ENCODE assay signal across 18 cellular contexts in genomic region chr12:57717846-57718640, GRCh38. TPM values are rescaled to one million over a fixed set of nuclear protein-coding genes. Genes with fewer than 3 reads are reported as not detected.
DNase-seq lines count a peak whose midpoint lies in the region; ATAC-seq lines count a peak whose summit lies in the region.
"Had no signal": no experiment of that assay in that cellular context is flagged by ENCODE, and none has a peak within 500 bp of the region (broad histone marks: within the 10 kb centered on the region; RNA-seq: fewer than 3 reads in every experiment).

No MANE protein-coding gene starts in this region.

- no peaks in the 10 kb centered on the region for H3K27me3 Mint-ChIP-seq in activated CD4-positive, alpha-beta T cell treated with anti-CD3 and anti-CD28 coated beads, Interleukin-2, amount 10 ng/mL, durations not matched to agents 7 days and 5 days
- H3K27me3 Mint-ChIP-seq in activated T-helper 17 cell treated with anti-CD3 and anti-CD28 coated beads, Interleukin-2, amount 50 U/mL, for 72 hours: no peaks in the 10 kb centered on the region
- no peaks in the 10 kb centered on the region for H3K27me3 Mint-ChIP-seq in naive thymus-derived CD4-positive, alpha-beta T cell
- no peaks in the 10 kb centered on the region for H3K27me3 Mint-ChIP-seq in activated CD4-positive, alpha-beta memory T cell treated with anti-CD3 and anti-CD28 coated beads for 36 hours

- no peak overlapping the region for H3K27ac Mint-ChIP-seq in activated CD4-positive, alpha-beta T cell treated with anti-CD3 and anti-CD28 coated beads, Interleukin-2, amount 10 ng/mL, durations not matched to agents 7 days and 5 days
- H3K27ac Mint-ChIP-seq in activated T-helper 17 cell treated with anti-CD3 and anti-CD28 coated beads, Interleukin-2, amount 50 U/mL, for 72 hours: peak overlapping the region; percentile 76
- H3K27ac Mint-ChIP-seq in naive thymus-derived CD4-positive, alpha-beta T cell: peak overlapping the region in 5 of 9 donors; percentile 21 to 75 (median 48)
- H3K27ac Mint-ChIP-seq in activated CD4-positive, alpha-beta memory T cell treated with anti-CD3 and anti-CD28 coated beads for 36 hours: no peak overlapping the region

- H3K27me3 ChIP-seq in naive thymus-derived CD4-positive, alpha-beta T cell (ENCODE audit: control insufficient read depth in 2 of 2, insufficient read depth in 2 of 2, low read length in 2 of 2): no peaks in the 10 kb centered on the region

- peak; percentile 4 for DNase-seq in activated CD4-positive, alpha-beta T cell treated with anti-CD3 and anti-CD28 coated beads, Interleukin-2, amount 10 ng/mL, durations not matched to agents 7 days and 5 days
- DNase-seq in activated CD4-positive, alpha-beta T cell treated with anti-CD3 and anti-CD28 coated beads for 1 hour: no peak
- peak; percentile 3 for DNase-seq in Ammon's horn (ENCODE audit: low spot score)
- no peak for DNase-seq in naive thymus-derived CD4-positive, alpha-beta T cell
- no peak for DNase-seq in SHP77 treated with DMSO at 0.1 percent for 48 hours (lab: John Stamatoyannopoulos, UW)
- DNase-seq in activated CD4-positive, alpha-beta memory T cell treated with anti-CD3 and anti-CD28 coated beads for 36 hours: no peak
- DNase-seq: 8988T, C1 segment of cervical spinal cord, DMS153, EL, NCI-H2029, NCI-H2171 treated with DMSO at 0.1 percent for 48 hours, NCI-H510A treated with DMSO at 0.1 percent for 48 hours, SHP77 had no signal

- H3K9me3 ChIP-seq in naive thymus-derived CD4-positive, alpha-beta T cell (ENCODE audit: control insufficient read depth in 2 of 3, low read length in 3 of 3): no peaks in the 10 kb centered on the region
- H3K9me3 ChIP-seq: HAP-1 had no signal

- H3K27ac ChIP-seq in naive thymus-derived CD4-positive, alpha-beta T cell (ENCODE audit: low read depth, low read length): no peak overlapping the region

- peaks cover 15 to 81% (median 18%) of the 10 kb centered on the region in 3 experiments for H3K36me3 ChIP-seq in naive thymus-derived CD4-positive, alpha-beta T cell (ENCODE audit: control insufficient read depth in 2 of 3, insufficient read depth in 3 of 3, low read length in 3 of 3)

- CTCF ChIA-PET in activated CD4-positive, alpha-beta T cell treated with anti-CD3 and anti-CD28 coated beads, Interleukin-2, amount 10 ng/mL, durations not matched to agents 7 days and 5 days (lab: Charles Lee): interaction anchor here (0.6 to 1.0 kb wide), 2 partner anchors 85 to 478 kb away, joined by 4 read pairs; partner anchors contain the start of gene B4GALNT1
- CTCF ChIA-PET in naive thymus-derived CD4-positive, alpha-beta T cell (lab: Charles Lee): interaction anchor here (0.6 kb wide), 1 partner anchor 17 kb away, joined by 4 read pairs; no protein-coding TSS in a partner anchor
- CTCF ChIA-PET in activated CD4-positive, alpha-beta memory T cell treated with anti-CD3 and anti-CD28 coated beads for 36 hours (lab: Charles Lee): interaction anchor here (1.9 kb wide), 1 partner anchor 24 kb away, joined by 5 read pairs; no protein-coding TSS in a partner anchor

- no peak overlapping the region for H3K4me3 ChIP-seq in naive thymus-derived CD4-positive, alpha-beta T cell (ENCODE audit: low read length)
- H3K4me3 ChIP-seq: HAP-1 had no signal

- H3K4me1 ChIP-seq in naive thymus-derived CD4-positive, alpha-beta T cell (ENCODE audit: control insufficient read depth in 2 of 2, insufficient read depth in 2 of 2, low read length in 2 of 2): no peaks in the 10 kb centered on the region
- H3K4me1 ChIP-seq: HAP-1 had no signal

- H3K4me3 Mint-ChIP-seq in activated CD4-positive, alpha-beta T cell treated with anti-CD3 and anti-CD28 coated beads, Interleukin-2, amount 10 ng/mL, durations not matched to agents 7 days and 5 days: no peak overlapping the region
- no peak overlapping the region for H3K4me3 Mint-ChIP-seq in activated T-helper 17 cell treated with anti-CD3 and anti-CD28 coated beads, Interleukin-2, amount 50 U/mL, for 72 hours
- H3K4me3 Mint-ChIP-seq in naive thymus-derived CD4-positive, alpha-beta T cell: no peak overlapping the region
- no peak overlapping the region for H3K4me3 Mint-ChIP-seq in activated CD4-positive, alpha-beta memory T cell treated with anti-CD3 and anti-CD28 coated beads for 36 hours

- H3K9me3 Mint-ChIP-seq in activated CD4-positive, alpha-beta T cell treated with anti-CD3 and anti-CD28 coated beads, Interleukin-2, amount 10 ng/mL, durations not matched to agents 7 days and 5 days: no peaks in the 10 kb centered on the region
- no peaks in the 10 kb centered on the region for H3K9me3 Mint-ChIP-seq in activated T-helper 17 cell treated with anti-CD3 and anti-CD28 coated beads, Interleukin-2, amount 50 U/mL, for 72 hours
- no peaks in the 10 kb centered on the region for H3K9me3 Mint-ChIP-seq in naive thymus-derived CD4-positive, alpha-beta T cell
- H3K9me3 Mint-ChIP-seq in activated CD4-positive, alpha-beta memory T cell treated with anti-CD3 and anti-CD28 coated beads for 36 hours: no peaks in the 10 kb centered on the region

- peaks cover 46% of the 10 kb centered on the region for H3K36me3 Mint-ChIP-seq in activated CD4-positive, alpha-beta T cell treated with anti-CD3 and anti-CD28 coated beads, Interleukin-2, amount 10 ng/mL, durations not matched to agents 7 days and 5 days (ENCODE audit: low read depth)
- peaks cover 76% of the 10 kb centered on the region for H3K36me3 Mint-ChIP-seq in activated T-helper 17 cell treated with anti-CD3 and anti-CD28 coated beads, Interleukin-2, amount 50 U/mL, for 72 hours (ENCODE audit: low read depth)
- H3K36me3 Mint-ChIP-seq in naive thymus-derived CD4-positive, alpha-beta T cell: peaks cover 10 to 26% (median 15%) of the 10 kb centered on the region in 5 donors
- peaks cover 43% of the 10 kb centered on the region for H3K36me3 Mint-ChIP-seq in activated CD4-positive, alpha-beta memory T cell treated with anti-CD3 and anti-CD28 coated beads for 36 hours

- no peaks in the 10 kb centered on the region for H3K4me1 Mint-ChIP-seq in activated CD4-positive, alpha-beta T cell treated with anti-CD3 and anti-CD28 coated beads, Interleukin-2, amount 10 ng/mL, durations not matched to agents 7 days and 5 days
- peaks cover 15% of the 10 kb centered on the region for H3K4me1 Mint-ChIP-seq in activated T-helper 17 cell treated with anti-CD3 and anti-CD28 coated beads, Interleukin-2, amount 50 U/mL, for 72 hours
- peaks cover 0 to 16% (median 6%) of the 10 kb centered on the region in 7 donors for H3K4me1 Mint-ChIP-seq in naive thymus-derived CD4-positive, alpha-beta T cell
- H3K4me1 Mint-ChIP-seq in activated CD4-positive, alpha-beta memory T cell treated with anti-CD3 and anti-CD28 coated beads for 36 hours (ENCODE audit: low read depth): no peaks in the 10 kb centered on the region

- POLR2A ChIA-PET in activated CD4-positive, alpha-beta T cell treated with anti-CD3 and anti-CD28 coated beads, Interleukin-2, amount 10 ng/mL, durations not matched to agents 7 days and 5 days (lab: Charles Lee): no interaction called here
- POLR2A ChIA-PET in naive thymus-derived CD4-positive, alpha-beta T cell (lab: Charles Lee): interaction anchor here (1.0 kb wide), 1 partner anchor 23 kb away, joined by 4 read pairs; no protein-coding TSS in a partner anchor
- POLR2A ChIA-PET in activated CD4-positive, alpha-beta memory T cell treated with anti-CD3 and anti-CD28 coated beads for 36 hours (lab: Charles Lee): no interaction called here

- intact Hi-C loops in naive thymus-derived CD4-positive, alpha-beta T cell (cut with micrococcal nuclease): no loop called here
- intact Hi-C loops in activated CD4-positive, alpha-beta memory T cell treated with anti-CD3 and anti-CD28 coated beads for 36 hours (cut with micrococcal nuclease): no loop called here

- no peak for ATAC-seq in activated T-helper 17 cell treated with anti-CD3 and anti-CD28 coated beads, Interleukin-2, amount 50 U/mL, for 72 hours (replicated peaks)
- ATAC-seq in naive thymus-derived CD4-positive, alpha-beta T cell: no peak
- ATAC-seq in HG03159 (IDR thresholded peaks at IDR 0.05; ENCODE audit: unreplicated experiment): no peak
- ATAC-seq: HepG2 had no signal

RNA-seq across cellular contexts. Expression of gene AGAP2, which starts 20.5 kb away (rescaled TPM):
- total RNA-seq in activated CD4-positive, alpha-beta T cell treated with anti-CD3 and anti-CD28 coated beads, Interleukin-2, amount 10 ng/mL, durations not matched to agents 7 days and 5 days: 10 to 100 TPM; 72.6 to 73.3 TPM
- total RNA-seq in activated T-helper 17 cell treated with anti-CD3 and anti-CD28 coated beads, Interleukin-2, amount 50 U/mL, for 72 hours: 10 to 100 TPM; 34.9 to 52.0 TPM
- 10 to 100 TPM; 33.9 to 66.7 (median 60.4) TPM for total RNA-seq in naive thymus-derived CD4-positive, alpha-beta T cell
- polyA plus RNA-seq in naive thymus-derived CD4-positive, alpha-beta T cell: 1 to 10 TPM; 3.0 to 6.0 TPM
- 10 to 100 TPM; 32.4 to 34.0 TPM for total RNA-seq in activated CD4-positive, alpha-beta memory T cell treated with anti-CD3 and anti-CD28 coated beads for 36 hours

RNA-seq across cellular contexts. Expression of gene OS9, which starts 24.1 kb away (rescaled TPM):
- total RNA-seq in activated CD4-positive, alpha-beta T cell treated with anti-CD3 and anti-CD28 coated beads, Interleukin-2, amount 10 ng/mL, durations not matched to agents 7 days and 5 days: 100 to 1,000 TPM; 138 to 142 TPM
- 100 to 1,000 TPM; 107 to 114 TPM for total RNA-seq in activated T-helper 17 cell treated with anti-CD3 and anti-CD28 coated beads, Interleukin-2, amount 50 U/mL, for 72 hours
- total RNA-seq in naive thymus-derived CD4-positive, alpha-beta T cell: 100 to 1,000 TPM; 139 to 175 (median 171) TPM
- polyA plus RNA-seq in naive thymus-derived CD4-positive, alpha-beta T cell: 10 to 100 TPM; 59.5 to 70.6 TPM
- total RNA-seq in activated CD4-positive, alpha-beta memory T cell treated with anti-CD3 and anti-CD28 coated beads for 36 hours: 10 to 100 TPM; 73.4 to 74.8 TPM

RNA-seq across cellular contexts. Expression of gene TSPAN31, which starts 26.8 kb away (rescaled TPM):
- total RNA-seq in activated CD4-positive, alpha-beta T cell treated with anti-CD3 and anti-CD28 coated beads, Interleukin-2, amount 10 ng/mL, durations not matched to agents 7 days and 5 days: 10 to 100 TPM; 18.6 to 22.3 TPM
- 10 to 100 TPM; 10.7 to 18.7 TPM for total RNA-seq in activated T-helper 17 cell treated with anti-CD3 and anti-CD28 coated beads, Interleukin-2, amount 50 U/mL, for 72 hours
- total RNA-seq in naive thymus-derived CD4-positive, alpha-beta T cell: 10 to 100 TPM; 12.3 to 23.9 (median 20.3) TPM
- polyA plus RNA-seq in naive thymus-derived CD4-positive, alpha-beta T cell: 10 to 100 TPM; 50.1 to 50.5 TPM
- total RNA-seq in activated CD4-positive, alpha-beta memory T cell treated with anti-CD3 and anti-CD28 coated beads for 36 hours: 10 to 100 TPM; 11.7 to 15.0 TPM

RNA-seq across cellular contexts. Expression of gene CDK4, which starts 34.1 kb away (rescaled TPM):
- 100 to 1,000 TPM in 1 of 2 experiments, 10 to 100 TPM in 1; 84.4 to 104 TPM for total RNA-seq in activated CD4-positive, alpha-beta T cell treated with anti-CD3 and anti-CD28 coated beads, Interleukin-2, amount 10 ng/mL, durations not matched to agents 7 days and 5 days
- 100 to 1,000 TPM; 132 to 242 TPM for total RNA-seq in activated T-helper 17 cell treated with anti-CD3 and anti-CD28 coated beads, Interleukin-2, amount 50 U/mL, for 72 hours
- 100 to 1,000 TPM in 1 of 5 experiments, 10 to 100 TPM in 4; 23.8 to 108 (median 42.9) TPM for total RNA-seq in naive thymus-derived CD4-positive, alpha-beta T cell
- 100 to 1,000 TPM in 1 of 2 donors, 10 to 100 TPM in 1; 77.6 to 105 TPM for polyA plus RNA-seq in naive thymus-derived CD4-positive, alpha-beta T cell
- total RNA-seq in activated CD4-positive, alpha-beta memory T cell treated with anti-CD3 and anti-CD28 coated beads for 36 hours: 100 to 1,000 TPM; 181 to 195 TPM

RNA-seq across cellular contexts. Expression of gene MARCHF9, which starts 36.9 kb away (rescaled TPM):
- 10 to 100 TPM; 23.7 to 27.2 TPM for total RNA-seq in activated CD4-positive, alpha-beta T cell treated with anti-CD3 and anti-CD28 coated beads, Interleukin-2, amount 10 ng/mL, durations not matched to agents 7 days and 5 days
- total RNA-seq in activated T-helper 17 cell treated with anti-CD3 and anti-CD28 coated beads, Interleukin-2, amount 50 U/mL, for 72 hours: 10 to 100 TPM; 22.5 to 26.9 TPM
- total RNA-seq in naive thymus-derived CD4-positive, alpha-beta T cell: 10 to 100 TPM; 27.8 to 61.7 (median 44.4) TPM
- polyA plus RNA-seq in naive thymus-derived CD4-positive, alpha-beta T cell: 1 to 10 TPM; 3.2 to 6.6 TPM
- 10 to 100 TPM; 20.9 to 21.2 TPM for total RNA-seq in activated CD4-positive, alpha-beta memory T cell treated with anti-CD3 and anti-CD28 coated beads for 36 hours

Comparison
In these comparisons a context has a peak if more than half of its experiments do, and no peak if none do; other contexts are left out.
1. DNase-seq: peak in activated CD4-positive, alpha-beta T cell treated with anti-CD3 and anti-CD28 coated beads, Interleukin-2, amount 10 ng/mL, durations not matched to agents 7 days and 5 days (single experiment) and Ammon's horn (single experiment); none in activated CD4-positive, alpha-beta T cell treated with anti-CD3 and anti-CD28 coated beads for 1 hour (single experiment), naive thymus-derived CD4-positive, alpha-beta T cell (0 of 9), SHP77 treated with DMSO at 0.1 percent for 48 hours (single experiment) and activated CD4-positive, alpha-beta memory T cell treated with anti-CD3 and anti-CD28 coated beads for 36 hours (single experiment).
2. H3K27ac Mint-ChIP-seq: peak in activated T-helper 17 cell treated with anti-CD3 and anti-CD28 coated beads, Interleukin-2, amount 50 U/mL, for 72 hours (single experiment) and naive thymus-derived CD4-positive, alpha-beta T cell (5 of 9); none in activated CD4-positive, alpha-beta T cell treated with anti-CD3 and anti-CD28 coated beads, Interleukin-2, amount 10 ng/mL, durations not matched to agents 7 days and 5 days (single experiment) and activated CD4-positive, alpha-beta memory T cell treated with anti-CD3 and anti-CD28 coated beads for 36 hours (single experiment).